Comparison of ENCODE assay signal across 23 cellular contexts in the genomic region with DNA sequence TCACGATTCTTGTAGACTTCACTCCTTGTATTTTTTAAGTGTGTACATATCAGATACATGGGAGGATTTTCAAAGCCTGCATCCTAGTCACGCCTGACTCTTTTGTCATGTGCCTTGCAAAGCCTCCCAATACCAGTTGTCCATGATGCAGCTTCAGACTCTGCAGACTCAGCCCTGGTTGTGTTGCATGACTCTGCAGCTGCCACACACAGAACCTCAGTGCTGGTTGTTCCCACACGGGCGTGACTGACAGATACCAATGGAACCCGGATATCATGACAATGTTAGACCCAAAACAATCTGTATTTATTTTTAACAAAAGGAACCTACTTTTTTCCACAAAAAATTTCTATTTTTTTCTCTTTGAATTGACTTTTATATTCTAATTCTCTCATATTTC. TPM values are rescaled to one million over a fixed set of nuclear protein-coding genes. Genes with fewer than 3 reads are reported as not detected.
A peak's percentile ranks its signal among the peaks of the same experiment; 100 is the strongest.
DNase-seq lines count a peak whose midpoint lies in the region; ATAC-seq and TF ChIP-seq lines count a peak whose summit lies in the region.
"Had no signal": no experiment of that assay in that cellular context is flagged by ENCODE, and none has a peak within 500 bp of the region (broad histone marks: within the 10 kb centered on the region; RNA-seq: fewer than 3 reads in every experiment).

No MANE protein-coding gene starts in this region.

- TF ChIP-seq EP300 in esophagus muscularis mucosa (IDR thresholded peaks at IDR 0.05) = no peak

- no peak overlapping the region for H3K4me2 ChIP-seq in neural progenitor cell
- H3K4me2 ChIP-seq: BLaER1 treated with 17β-estradiol and CSF1 and Interleukin-3, amounts not matched to agents 10 nM and 100 nM; GM23338 had no signal

- no peaks in the 10 kb centered on the region for H3K9me3 ChIP-seq in esophagus muscularis mucosa
- no peaks in the 10 kb centered on the region for H3K9me3 ChIP-seq in neural progenitor cell (ENCODE audit: low read depth)
- H3K9me3 ChIP-seq: BE2C had no signal

- no peaks in the 10 kb centered on the region for H3K79me2 ChIP-seq in neural progenitor cell (ENCODE audit: low read depth)

- H4K20me1 ChIP-seq in neural progenitor cell (ENCODE audit: low read depth) = no peaks in the 10 kb centered on the region
- H4K20me1 ChIP-seq: BLaER1 treated with 17β-estradiol and CSF1 and Interleukin-3, amounts not matched to agents 10 nM and 100 nM had no signal

- H3K4me3 Mint-ChIP-seq in activated CD8-positive, alpha-beta T cell treated with anti-CD3 and anti-CD28 coated beads, Interleukin-2, amount 10 ng/mL, durations not matched to agents 7 days and 5 days = no peak overlapping the region
- no peak overlapping the region for H3K4me3 Mint-ChIP-seq in activated CD8-positive, alpha-beta T cell treated with anti-CD3 and anti-CD28 coated beads for 36 hours
- H3K4me3 Mint-ChIP-seq in neural progenitor cell = no peak overlapping the region
- H3K4me3 Mint-ChIP-seq: CD14-positive monocyte; CD4-positive, alpha-beta T cell; CD8-positive, alpha-beta memory T cell; GM23338; H9; HFFc6 had no signal

- H3K4me1 Mint-ChIP-seq in activated CD8-positive, alpha-beta T cell treated with anti-CD3 and anti-CD28 coated beads, Interleukin-2, amount 10 ng/mL, durations not matched to agents 7 days and 5 days (ENCODE audit: low read depth) = no peaks in the 10 kb centered on the region
- H3K4me1 Mint-ChIP-seq in activated CD8-positive, alpha-beta T cell treated with anti-CD3 and anti-CD28 coated beads for 36 hours (ENCODE audit: low read depth) = no peaks in the 10 kb centered on the region
- peaks cover 21% of the 10 kb centered on the region for H3K4me1 Mint-ChIP-seq in neural progenitor cell
- H3K4me1 Mint-ChIP-seq: CD14-positive monocyte; CD8-positive, alpha-beta memory T cell; GM23338; H9 had no signal

- peaks cover 0 to 32% (median 2%) of the 10 kb centered on the region in 4 donors for H3K27me3 ChIP-seq in esophagus muscularis mucosa
- H3K27me3 ChIP-seq in neural progenitor cell = no peaks in the 10 kb centered on the region
- H3K27me3 ChIP-seq: BLaER1 treated with 17β-estradiol and CSF1 and Interleukin-3, amounts not matched to agents 10 nM and 100 nM had no signal

- H3F3A ChIP-seq in neural progenitor cell (ENCODE audit: low read depth) = no peaks in the 10 kb centered on the region

- no peaks in the 10 kb centered on the region for H3K9me3 Mint-ChIP-seq in activated CD8-positive, alpha-beta T cell treated with anti-CD3 and anti-CD28 coated beads, Interleukin-2, amount 10 ng/mL, durations not matched to agents 7 days and 5 days (ENCODE audit: insufficient read depth)
- no peaks in the 10 kb centered on the region for H3K9me3 Mint-ChIP-seq in activated CD8-positive, alpha-beta T cell treated with anti-CD3 and anti-CD28 coated beads for 36 hours
- peaks cover 2% of the 10 kb centered on the region for H3K9me3 Mint-ChIP-seq in neural progenitor cell
- H3K9me3 Mint-ChIP-seq: CD4-positive, alpha-beta T cell had no signal

- no peak overlapping the region for H3K9ac ChIP-seq in neural progenitor cell
- H3K9ac ChIP-seq: BLaER1 treated with 17β-estradiol and CSF1 and Interleukin-3, amounts not matched to agents 10 nM and 100 nM had no signal

- peak; percentile 11 for DNase-seq in activated CD8-positive, alpha-beta T cell treated with anti-CD3 and anti-CD28 coated beads, Interleukin-2, amount 10 ng/mL, durations not matched to agents 7 days and 5 days
- no peak for DNase-seq in activated CD8-positive, alpha-beta T cell treated with anti-CD3 and anti-CD28 coated beads for 36 hours
- DNase-seq in esophagus muscularis mucosa (ENCODE audit: extremely low spot score) (peak; percentile 60), neural progenitor cell (ENCODE audit: low spot score) (no peak)
- DNase-seq: ACHN; AML-193; BE2C; CD4-positive, alpha-beta T cell; CD8-positive, alpha-beta memory T cell; DMS 273 treated with DMSO at 0.1 percent for 48 hours; DMS79; GF-D8; H9; HFFc6 had no signal

- no peak overlapping the region for H3K27ac Mint-ChIP-seq in activated CD8-positive, alpha-beta T cell treated with anti-CD3 and anti-CD28 coated beads, Interleukin-2, amount 10 ng/mL, durations not matched to agents 7 days and 5 days
- H3K27ac Mint-ChIP-seq in activated CD8-positive, alpha-beta T cell treated with anti-CD3 and anti-CD28 coated beads for 36 hours = no peak overlapping the region
- peak overlapping the region; percentile 72 for H3K27ac Mint-ChIP-seq in neural progenitor cell
- H3K27ac Mint-ChIP-seq: CD14-positive monocyte; CD4-positive, alpha-beta T cell; CD8-positive, alpha-beta memory T cell; GM23338; H9; HFFc6 had no signal

- TF ChIP-seq POLR2A in esophagus muscularis mucosa (IDR thresholded peaks at IDR 0.05; ENCODE audit: low read depth) = no peak

- POLR2A ChIA-PET in activated CD8-positive, alpha-beta T cell treated with anti-CD3 and anti-CD28 coated beads, Interleukin-2, amount 10 ng/mL, durations not matched to agents 7 days and 5 days (lab: Charles Lee) = no interaction called here
- POLR2A ChIA-PET in activated CD8-positive, alpha-beta T cell treated with anti-CD3 and anti-CD28 coated beads for 36 hours (lab: Charles Lee) = no interaction called here

- no peaks in the 10 kb centered on the region for H3K36me3 Mint-ChIP-seq in activated CD8-positive, alpha-beta T cell treated with anti-CD3 and anti-CD28 coated beads, Interleukin-2, amount 10 ng/mL, durations not matched to agents 7 days and 5 days (ENCODE audit: low read depth)
- no peaks in the 10 kb centered on the region for H3K36me3 Mint-ChIP-seq in activated CD8-positive, alpha-beta T cell treated with anti-CD3 and anti-CD28 coated beads for 36 hours (ENCODE audit: low read depth)
- peaks cover 3% of the 10 kb centered on the region for H3K36me3 Mint-ChIP-seq in neural progenitor cell
- H3K36me3 Mint-ChIP-seq: CD14-positive monocyte; CD8-positive, alpha-beta memory T cell had no signal

- no peak overlapping the region for H2AFZ ChIP-seq in neural progenitor cell (replicated peaks)
- H2AFZ ChIP-seq: GM23338 had no signal

- H3K4me3 ChIP-seq in esophagus muscularis mucosa (no peak overlapping the region), neural progenitor cell (no peak overlapping the region)
- H3K4me3 ChIP-seq: BLaER1 treated with 17β-estradiol and CSF1 and Interleukin-3, amounts not matched to agents 10 nM and 100 nM; GM23338 had no signal

- ATAC-seq in activated CD8-positive, alpha-beta T cell treated with anti-CD3 and anti-CD28 coated beads, Interleukin-2, amount 10 ng/mL, durations not matched to agents 7 days and 5 days = no peak
- ATAC-seq in activated CD8-positive, alpha-beta T cell treated with anti-CD3 and anti-CD28 coated beads for 36 hours = no peak
- ATAC-seq in HG02588 (IDR thresholded peaks at IDR 0.05; ENCODE audit: unreplicated experiment) = no peak
- no peak for ATAC-seq in HG02610 (IDR thresholded peaks at IDR 0.05; ENCODE audit: unreplicated experiment)
- ATAC-seq: GM23338 had no signal

- H3K36me3 ChIP-seq in esophagus muscularis mucosa = peaks cover 0 to 5% (median 0%) of the 10 kb centered on the region in 4 donors
- H3K36me3 ChIP-seq in neural progenitor cell = no peaks in the 10 kb centered on the region
- H3K36me3 ChIP-seq: BE2C; BLaER1 treated with 17β-estradiol and CSF1 and Interleukin-3, amounts not matched to agents 10 nM and 100 nM had no signal

- no peak for TF ChIP-seq CTCF in activated CD8-positive, alpha-beta T cell treated with anti-CD3 and anti-CD28 coated beads for 36 hours (IDR thresholded peaks at IDR 0.05)
- TF ChIP-seq CTCF in esophagus muscularis mucosa (IDR thresholded peaks at IDR 0.05) = no peak
- TF ChIP-seq CTCF in neural progenitor cell (IDR thresholded peaks at IDR 0.05) = no peak

- H3K27ac ChIP-seq in esophagus muscularis mucosa (replicated peaks in 1 of 4) (no peak overlapping the region), neural progenitor cell (no peak overlapping the region)
- H3K27ac ChIP-seq: 22Rv1; BLaER1 treated with 17β-estradiol and CSF1 and Interleukin-3, amounts not matched to agents 10 nM and 100 nM had no signal

- no peaks in the 10 kb centered on the region for H3K27me3 Mint-ChIP-seq in activated CD8-positive, alpha-beta T cell treated with anti-CD3 and anti-CD28 coated beads, Interleukin-2, amount 10 ng/mL, durations not matched to agents 7 days and 5 days (ENCODE audit: low read depth)
- peaks cover 8% of the 10 kb centered on the region for H3K27me3 Mint-ChIP-seq in activated CD8-positive, alpha-beta T cell treated with anti-CD3 and anti-CD28 coated beads for 36 hours
- peaks cover 8% of the 10 kb centered on the region for H3K27me3 Mint-ChIP-seq in neural progenitor cell (ENCODE audit: insufficient read depth, low read depth)

- 72% methylated on average over 5 of the region's 5 CpGs for WGBS in esophagus muscularis mucosa

- CTCF ChIA-PET in activated CD8-positive, alpha-beta T cell treated with anti-CD3 and anti-CD28 coated beads, Interleukin-2, amount 10 ng/mL, durations not matched to agents 7 days and 5 days (lab: Charles Lee) = interaction anchor here (0.8 kb wide), 1 partner anchor 100 kb away, joined by 3 read pairs; no protein-coding TSS in a partner anchor
- CTCF ChIA-PET in activated CD8-positive, alpha-beta T cell treated with anti-CD3 and anti-CD28 coated beads for 36 hours (lab: Charles Lee) = no interaction called here

- H3K4me1 ChIP-seq in esophagus muscularis mucosa = no peaks in the 10 kb centered on the region
- H3K4me1 ChIP-seq in neural progenitor cell = no peaks in the 10 kb centered on the region
- H3K4me1 ChIP-seq: BE2C had no signal

- intact Hi-C loops in activated CD8-positive, alpha-beta T cell treated with anti-CD3 and anti-CD28 coated beads for 36 hours (cut with micrococcal nuclease) = no loop called here
- intact Hi-C loops in esophagus muscularis mucosa (cut with DNase I) = no loop called here

RNA-seq across cellular contexts. Expression of gene TPO, which starts 38.2 kb away (rescaled TPM):
- total RNA-seq in activated CD8-positive, alpha-beta T cell treated with anti-CD3 and anti-CD28 coated beads, Interleukin-2, amount 10 ng/mL, durations not matched to agents 7 days and 5 days = not detected
- total RNA-seq in activated CD8-positive, alpha-beta T cell treated with anti-CD3 and anti-CD28 coated beads for 36 hours = not detected
- 10 to 100 TPM in 2 of 4 donors, 1 to 10 TPM in 2; 7.1 to 18.4 (median 10.4) TPM for total RNA-seq in esophagus muscularis mucosa
- total RNA-seq in neural progenitor cell (ENCODE audit: low replicate concordance) = not detected in 2 replicates
- total RNA-seq: CD8-positive, alpha-beta memory T cell; Daoy; G401; GM23338; H4; H9; HFFc6 had no signal

Comparison
In these comparisons a context has a peak if more than half of its experiments do, and no peak if none do; other contexts are left out.
1. DNase-seq: peak in activated CD8-positive, alpha-beta T cell treated with anti-CD3 and anti-CD28 coated beads, Interleukin-2, amount 10 ng/mL, durations not matched to agents 7 days and 5 days (single experiment) and esophagus muscularis mucosa (single experiment); none in activated CD8-positive, alpha-beta T cell treated with anti-CD3 and anti-CD28 coated beads for 36 hours (single experiment) and neural progenitor cell (single experiment).